In genomic region chrX:153884136-153885076, GRCh38 we compare ENCODE assay signal across 9 cellular contexts. TPM values are rescaled to one million over a fixed set of nuclear protein-coding genes. Genes with fewer than 3 reads are reported as not detected.
DNase-seq lines count a peak whose midpoint lies in the region; ATAC-seq and TF ChIP-seq lines count a peak whose summit lies in the region.
"Had no signal": no experiment of that assay in that cellular context is flagged by ENCODE, and none has a peak within 500 bp of the region (broad histone marks: within the 10 kb centered on the region; RNA-seq: fewer than 3 reads in every experiment).

No MANE protein-coding gene starts in this region.

- no peak for DNase-seq in left ventricle myocardium inferior
- DNase-seq in right atrium auricular region (ENCODE audit: low spot score): no peak
- peak; percentile 71 for DNase-seq in NCI-H69 (lab: John Stamatoyannopoulos, UW)
- DNase-seq in epithelial cell of esophagus (ENCODE audit: low read depth): peak; percentile 20
- no peak for DNase-seq in tibial nerve (ENCODE audit: low spot score in 2 of 2)
- no peak for DNase-seq in NOMO-1 treated with DMSO at 0.1 percent for 48 hours (lab: John Stamatoyannopoulos, UW; ENCODE audit: unreplicated experiment)

- no peak for TF ChIP-seq EP300 in tibial nerve (IDR thresholded peaks at IDR 0.05)

- H3K4me1 ChIP-seq in left ventricle myocardium inferior (peaks cover 5% of the 10 kb centered on the region), right atrium auricular region (peaks cover 0 to 7% of the 10 kb centered on the region in 2 donors), tibial nerve (peaks cover 0 to 10% (median 3%) of the 10 kb centered on the region in 4 donors)

- WGBS in tibial nerve, 2 donors: 41 to 60% methylated on average over 14 to 20 of the region's 20 CpGs

- no peak for TF ChIP-seq POLR2A in tibial nerve (IDR thresholded peaks at IDR 0.05)

- H3K36me3 ChIP-seq in left ventricle myocardium inferior (no peaks in the 10 kb centered on the region), right atrium auricular region (no peaks in the 10 kb centered on the region), tibial nerve (no peaks in the 10 kb centered on the region)

- intact Hi-C loops in left ventricle myocardium inferior (cut with micrococcal nuclease): no loop called here

- H3K9me3 ChIP-seq in left ventricle myocardium inferior (replicated peaks) (no peaks in the 10 kb centered on the region), right atrium auricular region (no peaks in the 10 kb centered on the region), tibial nerve (no peaks in the 10 kb centered on the region)

- ATAC-seq in HG03565 (IDR thresholded peaks at IDR 0.05; ENCODE audit: unreplicated experiment) (no peak), GM19324 (IDR thresholded peaks at IDR 0.05; ENCODE audit: low FRiP score, unreplicated experiment) (no peak)

- H3K27me3 ChIP-seq in left ventricle myocardium inferior (ENCODE audit: low read depth) (peaks cover 73% of the 10 kb centered on the region), right atrium auricular region (peaks cover 15 to 36% of the 10 kb centered on the region in 2 donors), tibial nerve (peaks cover 0 to 87% of the 10 kb centered on the region in 2 donors)

- H3K4me3 ChIP-seq in left ventricle myocardium inferior (peak overlapping the region; percentile 48), right atrium auricular region (no peak overlapping the region), epithelial cell of esophagus (ENCODE audit: low read length) (no peak overlapping the region), tibial nerve (peak overlapping the region in 3 of 4 donors; percentile 9 to 49 (median 24))

- H3K27ac ChIP-seq in left ventricle myocardium inferior (replicated peaks): no peak overlapping the region
- H3K27ac ChIP-seq in right atrium auricular region: no peak overlapping the region
- H3K27ac ChIP-seq in tibial nerve: peak overlapping the region in 2 of 4 donors; percentile 60 to 80

- no peak for TF ChIP-seq CTCF in left ventricle myocardium inferior (IDR thresholded peaks at IDR 0.05; ENCODE audit: borderline replicate concordance)
- TF ChIP-seq CTCF in right atrium auricular region (IDR thresholded peaks at IDR 0.05): no peak
- TF ChIP-seq CTCF in epithelial cell of esophagus (IDR thresholded peaks at IDR 0.05; ENCODE audit: insufficient read depth, low read depth, low read length, missing control alignments): peak; percentile 14
- no peak for TF ChIP-seq CTCF in tibial nerve (IDR thresholded peaks at IDR 0.05)

RNA-seq across cellular contexts. Expression of gene L1CAM, which starts 1.6 kb away (rescaled TPM):
- 4.0 TPM for total RNA-seq in left ventricle myocardium inferior
- total RNA-seq in right atrium auricular region: 1 to 10 TPM; 6.3 to 7.0 TPM
- 10 to 100 TPM; 23.7 to 53.7 (median 46.3) TPM for total RNA-seq in tibial nerve

RNA-seq across cellular contexts. Expression of gene AVPR2, which starts 20.1 kb away (rescaled TPM):
- total RNA-seq in left ventricle myocardium inferior (3.1 TPM), right atrium auricular region (1 to 10 TPM; 2.3 to 4.7 TPM), tibial nerve (1 to 10 TPM; 2.1 to 9.3 (median 5.7) TPM)
- total RNA-seq: RPMI7951 had no signal

RNA-seq across cellular contexts. Expression of gene ARHGAP4, which starts 41.7 kb away (rescaled TPM):
- total RNA-seq in left ventricle myocardium inferior (10.0 TPM), right atrium auricular region (1 to 10 TPM; 7.6 to 8.9 TPM), tibial nerve (10 to 100 TPM; 23.0 to 90.9 (median 32.7) TPM)

RNA-seq across cellular contexts. Expression of gene NAA10, which starts 50.4 kb away (rescaled TPM):
- total RNA-seq in left ventricle myocardium inferior (67.1 TPM), right atrium auricular region (10 to 100 TPM; 66.5 to 70.2 TPM), tibial nerve (100 to 1,000 TPM in 1 of 4 donors, 10 to 100 TPM in 3; 48.0 to 152 (median 73.8) TPM)

RNA-seq across cellular contexts. Expression of gene PDZD4, which starts 54.1 kb away (rescaled TPM):
- total RNA-seq in left ventricle myocardium inferior (4.5 TPM), right atrium auricular region (1 to 10 TPM; 2.1 to 7.1 TPM), tibial nerve (10 to 100 TPM; 19.9 to 24.6 (median 21.2) TPM)

Comparison
In these comparisons a context has a peak if more than half of its experiments do, and no peak if none do; other contexts are left out.
1. H3K4me3 ChIP-seq: peak in left ventricle myocardium inferior (single experiment) and tibial nerve (3 of 4); none in right atrium auricular region (0 of 2) and epithelial cell of esophagus (single experiment).
2. DNase-seq: peak in NCI-H69 (single experiment) and epithelial cell of esophagus (single experiment); none in left ventricle myocardium inferior (single experiment), right atrium auricular region (single experiment), tibial nerve (0 of 2) and NOMO-1 treated with DMSO at 0.1 percent for 48 hours (single experiment).